In the genomic region with DNA sequence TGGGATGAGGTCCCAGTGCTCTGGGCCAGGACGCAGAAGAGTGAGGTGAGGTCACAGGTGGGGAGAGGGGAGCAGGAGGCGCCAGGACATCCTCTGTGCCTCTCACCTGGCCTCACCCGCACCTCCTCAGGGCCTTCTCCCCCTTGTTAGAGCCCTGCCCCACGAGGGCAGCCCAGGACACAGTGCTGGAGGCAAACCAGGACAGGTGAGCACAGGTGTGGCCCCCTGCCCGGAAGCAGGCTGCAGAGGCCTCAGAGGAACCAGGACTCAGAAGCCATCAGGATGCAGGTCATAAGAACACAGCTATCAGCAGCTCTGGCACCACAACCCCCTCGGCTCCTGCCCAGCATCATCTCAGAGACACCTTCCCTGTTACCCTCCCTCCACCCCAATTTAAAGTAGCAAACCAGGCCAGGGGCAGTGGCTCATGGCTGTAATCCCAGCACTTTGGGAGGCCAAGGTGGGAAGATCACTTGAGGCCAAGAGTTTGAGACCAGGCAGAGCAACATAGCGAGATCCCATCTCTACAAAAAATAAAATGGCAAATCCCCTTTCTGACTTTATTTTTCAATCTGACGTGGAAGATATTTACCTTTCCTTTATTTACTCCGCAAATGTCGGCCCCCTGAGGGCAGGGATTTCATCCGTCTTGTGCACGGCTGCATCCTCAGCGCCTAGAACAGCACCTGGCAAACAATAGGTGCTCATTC, we compare ENCODE assay signal across 22 cellular contexts. TPM values are rescaled to one million over a fixed set of nuclear protein-coding genes. Genes with fewer than 3 reads are reported as not detected.
"Had no signal": no experiment of that assay in that cellular context is flagged by ENCODE, and none has a peak within 500 bp of the region (broad histone marks: within the 10 kb centered on the region; RNA-seq: fewer than 3 reads in every experiment).

A gene with protein sequence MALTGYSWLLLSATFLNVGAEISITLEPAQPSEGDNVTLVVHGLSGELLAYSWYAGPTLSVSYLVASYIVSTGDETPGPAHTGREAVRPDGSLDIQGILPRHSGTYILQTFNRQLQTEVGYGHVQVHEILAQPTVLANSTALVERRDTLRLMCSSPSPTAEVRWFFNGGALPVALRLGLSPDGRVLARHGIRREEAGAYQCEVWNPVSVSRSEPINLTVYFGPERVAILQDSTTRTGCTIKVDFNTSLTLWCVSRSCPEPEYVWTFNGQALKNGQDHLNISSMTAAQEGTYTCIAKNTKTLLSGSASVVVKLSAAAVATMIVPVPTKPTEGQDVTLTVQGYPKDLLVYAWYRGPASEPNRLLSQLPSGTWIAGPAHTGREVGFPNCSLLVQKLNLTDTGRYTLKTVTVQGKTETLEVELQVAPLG (plus strand): TSS at position 660 of the 710 bp plus-strand sequence. CDS start 2,306 bp downstream, outside the sequence.

- H3K36me3 Mint-ChIP-seq: activated naive CD8-positive, alpha-beta T cell treated with anti-CD3 and anti-CD28 coated beads for 36 hours; brain had no signal

- H3K4me3 Mint-ChIP-seq: activated CD4-positive, alpha-beta T cell treated with anti-CD3 and anti-CD28 coated beads, Interleukin-2, amount 10 ng/mL, durations not matched to agents 24 days and 14 days; activated naive CD8-positive, alpha-beta T cell treated with anti-CD3 and anti-CD28 coated beads for 36 hours; activated T-cell treated with anti-CD3 and anti-CD28 coated beads, Interleukin-2, amount 50 U/mL, for 72 hours; brain; neural crest cell had no signal

- H3K27me3 Mint-ChIP-seq: activated naive CD8-positive, alpha-beta T cell treated with anti-CD3 and anti-CD28 coated beads for 36 hours had no signal

- H3K4me1 Mint-ChIP-seq: brain, neural crest cell had no signal

- ATAC-seq: activated T-cell treated with anti-CD3 and anti-CD28 coated beads, Interleukin-2, amount 50 U/mL, for 72 hours; foreskin keratinocyte; left ventricle myocardium superior had no signal

- H3K27ac ChIP-seq: foreskin keratinocyte, sigmoid colon had no signal

- H3K27ac Mint-ChIP-seq: activated CD4-positive, alpha-beta T cell treated with anti-CD3 and anti-CD28 coated beads, Interleukin-2, amount 10 ng/mL, durations not matched to agents 24 days and 14 days; activated naive CD8-positive, alpha-beta T cell treated with anti-CD3 and anti-CD28 coated beads for 36 hours; activated T-cell treated with anti-CD3 and anti-CD28 coated beads, Interleukin-2, amount 50 U/mL, for 72 hours; brain had no signal

- DNase-seq: activated CD4-positive, alpha-beta T cell treated with anti-CD3 and anti-CD28 coated beads, Interleukin-2, amount 10 ng/mL, durations not matched to agents 24 days and 14 days; activated CD4-positive, CD25-positive, alpha-beta regulatory T cell; activated CD8-positive, alpha-beta memory T cell treated with anti-CD3 and anti-CD28 coated beads, Interleukin-2, amount 50 U/mL, for 48 hours; activated gamma-delta T cell; activated naive CD8-positive, alpha-beta T cell treated with anti-CD3 and anti-CD28 coated beads for 36 hours; activated T-cell treated with anti-CD3 and anti-CD28 coated beads, Interleukin-2, amount 50 U/mL, for 72 hours; amygdala; central memory CD4-positive, alpha-beta T cell; cortex of kidney; effector memory CD4-positive, alpha-beta T cell; foreskin keratinocyte; glutamatergic neuron; hypothalamus; left ventricle myocardium superior; mesendoderm; sigmoid colon; stimulated activated CD4-positive, alpha-beta T cell treated with anti-CD3 and anti-CD28 coated beads, Interleukin-1b, Interleukin-23, amount 100 ng/mL, for 48 hours; T-helper 2 cell had no signal

- H3K9me3 Mint-ChIP-seq: activated CD4-positive, alpha-beta T cell treated with anti-CD3 and anti-CD28 coated beads, Interleukin-2, amount 10 ng/mL, durations not matched to agents 24 days and 14 days; activated naive CD8-positive, alpha-beta T cell treated with anti-CD3 and anti-CD28 coated beads for 36 hours; activated T-cell treated with anti-CD3 and anti-CD28 coated beads, Interleukin-2, amount 50 U/mL, for 72 hours; neural crest cell had no signal

RNA-seq across cellular contexts. Expression of the gene that starts here (rescaled TPM):
- total RNA-seq: activated CD4-positive, alpha-beta T cell treated with anti-CD3 and anti-CD28 coated beads, Interleukin-2, amount 10 ng/mL, durations not matched to agents 24 days and 14 days; activated naive CD8-positive, alpha-beta T cell treated with anti-CD3 and anti-CD28 coated beads for 36 hours; activated T-cell treated with anti-CD3 and anti-CD28 coated beads, Interleukin-2, amount 50 U/mL, for 72 hours; foreskin keratinocyte; kidney epithelial cell; left ventricle myocardium superior; neural crest cell; osteocyte; sigmoid colon had no signal
